Comparison of ENCODE assay signal across 7 cellular contexts in genomic region chr6:38339914-38340313, GRCh38.
"Had no signal": no experiment of that assay in that cellular context is flagged by ENCODE, and none has a peak within 500 bp of the region (broad histone marks: within the 10 kb centered on the region; RNA-seq: fewer than 3 reads in every experiment).

No MANE protein-coding gene starts in this region.

- H3K4me3 ChIP-seq: GM23338 had no signal

- H2AFZ ChIP-seq: GM23338 had no signal

- H3K4me2 ChIP-seq: GM23338 had no signal

- ATAC-seq: GM23338 had no signal

- DNase-seq: H9, HCEC 1CT, KG1 had no signal

- FAIRE-seq: H1, H54, HTR-8/SVneo had no signal
